ENCODE assay signal across 9 cellular contexts in the genomic region with DNA sequence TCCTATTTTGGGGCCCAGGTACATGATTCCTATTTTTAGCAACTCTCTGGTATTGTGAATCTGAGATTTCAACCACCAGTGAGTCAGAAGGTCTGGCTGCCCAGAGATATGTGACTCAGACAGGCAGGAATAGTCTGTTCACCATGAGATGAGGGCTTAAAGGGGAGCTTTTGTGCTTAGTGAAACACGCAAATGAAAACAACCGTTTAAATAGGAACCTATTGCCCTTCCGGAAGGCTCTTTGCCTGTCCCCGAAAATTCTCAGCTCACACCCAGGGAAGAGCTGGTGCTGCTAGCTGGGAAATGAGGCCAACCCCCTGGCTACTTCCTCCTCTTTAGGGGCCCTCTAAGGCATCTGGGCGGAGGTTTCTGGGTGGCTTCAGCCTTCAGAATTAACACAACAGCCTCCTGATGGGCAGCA.
DNase-seq lines count a peak whose midpoint lies in the region; ATAC-seq and TF ChIP-seq lines count a peak whose summit lies in the region.
"Had no signal": no experiment of that assay in that cellular context is flagged by ENCODE, and none has a peak within 500 bp of the region (broad histone marks: within the 10 kb centered on the region; RNA-seq: fewer than 3 reads in every experiment).

No MANE protein-coding gene starts in this region.

- DNase-seq in activated CD4-positive, CD25-positive, alpha-beta regulatory T cell treated with anti-CD3 and anti-CD28 coated beads, Interleukin-2, amount 50 U/mL, for 72 hours = no peak
- DNase-seq in SIG-M5 treated with dmso at 0.1 percent for 504 hours (lab: John Stamatoyannopoulos, UW; ENCODE audit: unreplicated experiment) (peak; percentile 72), glomerular endothelial cell (ENCODE audit: extremely low read depth, low read depth, low spot score) (peak; percentile 68), stomach (no peak), SHP77 (lab: John Stamatoyannopoulos, UW) (no peak)
- no peak for DNase-seq in activated naive CD4-positive, alpha-beta T cell (lab: John Stamatoyannopoulos, UW)

- intact Hi-C loops in stomach (cut with DNase I; ENCODE audit: low total_unique reads) = no loop called here

- H3K4me3 ChIP-seq in stomach = no peak overlapping the region

- H3K4me1 ChIP-seq in stomach = peaks cover 6 to 54% (median 32%) of the 10 kb centered on the region in 4 donors

- no peak for TF ChIP-seq POLR2A in stomach (IDR thresholded peaks at IDR 0.05)

- no peak for TF ChIP-seq CTCF in stomach (IDR thresholded peaks at IDR 0.05)

- H3K36me3 ChIP-seq in stomach = no peaks in the 10 kb centered on the region

- 38 to 57% (median 54%) methylated on average over 5 of the region's 5 CpGs for WGBS in stomach, 5 donors

- peak overlapping the region; percentile 1 to 87 (median 70) for H3K27ac ChIP-seq in stomach
- H3K27ac ChIP-seq: C4-2B had no signal

- TF ChIP-seq EP300 in stomach (IDR thresholded peaks at IDR 0.05) = no peak

- no peaks in the 10 kb centered on the region for H3K27me3 ChIP-seq in stomach

- ATAC-seq in activated CD4-positive, CD25-positive, alpha-beta regulatory T cell treated with anti-CD3 and anti-CD28 coated beads, Interleukin-2, amount 50 U/mL, for 24 hours = peak; percentile 42 to 48
- ATAC-seq in HG03045 (IDR thresholded peaks at IDR 0.05; ENCODE audit: unreplicated experiment) = peak; percentile 89

- no peaks in the 10 kb centered on the region for H3K9me3 ChIP-seq in stomach

Comparison
In these comparisons a context has a peak if more than half of its experiments do, and no peak if none do; other contexts are left out.
1. DNase-seq: peak in SIG-M5 treated with dmso at 0.1 percent for 504 hours (single experiment) and glomerular endothelial cell (single experiment); none in activated CD4-positive, CD25-positive, alpha-beta regulatory T cell treated with anti-CD3 and anti-CD28 coated beads, Interleukin-2, amount 50 U/mL, for 72 hours (single experiment), stomach (single experiment), activated naive CD4-positive, alpha-beta T cell (0 of 4) and SHP77 (0 of 2).